ENCODE assay signal across 14 cellular contexts in genomic region chr3:36166477-36166876, GRCh38.
A peak's percentile ranks its signal among the peaks of the same experiment; 100 is the strongest.
DNase-seq lines count a peak whose midpoint lies in the region; ATAC-seq and TF ChIP-seq lines count a peak whose summit lies in the region.
"Had no signal": no experiment of that assay in that cellular context is flagged by ENCODE, and none has a peak within 500 bp of the region (broad histone marks: within the 10 kb centered on the region; RNA-seq: fewer than 3 reads in every experiment).

No MANE protein-coding gene starts in this region.

- H3K27ac Mint-ChIP-seq in Calu3 (ENCODE audit: unreplicated experiment) (no peak overlapping the region), natural killer cell (no peak overlapping the region)
- no peak overlapping the region for H3K27ac Mint-ChIP-seq in activated CD4-positive, alpha-beta T cell treated with anti-CD3 and anti-CD28 coated beads, Interleukin-2, amount 10 ng/mL, durations not matched to agents 7 days and 5 days
- H3K27ac Mint-ChIP-seq: CD4-positive, alpha-beta memory T cell; effector memory CD8-positive, alpha-beta T cell; stimulated activated naive CD8-positive, alpha-beta T cell treated with anti-CD3 and anti-CD28 coated beads, Interleukin-15, amount 100 ng/mL, for 72 hours had no signal

- POLR2A ChIA-PET in activated CD4-positive, alpha-beta T cell treated with anti-CD3 and anti-CD28 coated beads, Interleukin-2, amount 10 ng/mL, durations not matched to agents 7 days and 5 days (lab: Charles Lee): no interaction called here

- DNase-seq in Calu3 (peak; percentile 39), NCI-H460 (ENCODE audit: extremely low read depth, low read depth) (peak; percentile 4), choroid plexus epithelial cell (ENCODE audit: low read depth) (peak; percentile 21), kidney tubule cell (ENCODE audit: low spot score) (peak; percentile 94), natural killer cell (no peak), SK-N-DZ (ENCODE audit: low spot score) (no peak)
- no peak for DNase-seq in activated CD4-positive, alpha-beta T cell treated with anti-CD3 and anti-CD28 coated beads, Interleukin-2, amount 10 ng/mL, durations not matched to agents 7 days and 5 days
- DNase-seq: CD4-positive, alpha-beta memory T cell; effector memory CD8-positive, alpha-beta T cell; mucosa of descending colon; NCI-H2081; stimulated activated CD4-positive, alpha-beta T cell treated with anti-CD3 and anti-CD28 coated beads, Interleukin-4, amount 100 ng/mL, for 24 hours; stimulated activated naive CD8-positive, alpha-beta T cell treated with anti-CD3 and anti-CD28 coated beads, Interleukin-15, amount 100 ng/mL, for 72 hours had no signal

- no peak for TF ChIP-seq CTCF in Calu3 (IDR thresholded peaks at IDR 0.05; ENCODE audit: unreplicated experiment)
- TF ChIP-seq CTCF in choroid plexus epithelial cell (conservative IDR thresholded peaks at IDR 0.05; ENCODE audit: low read depth, low read length): no peak
- no peak for TF ChIP-seq CTCF in natural killer cell (IDR thresholded peaks at IDR 0.05)

- intact Hi-C loops in Calu3 (cut with micrococcal nuclease; ENCODE audit: unreplicated experiment) (no loop called here), natural killer cell (cut with micrococcal nuclease) (no loop called here)

- ATAC-seq in natural killer cell (no peak), GM18511 (IDR thresholded peaks at IDR 0.05; ENCODE audit: unreplicated experiment) (no peak)
- ATAC-seq: effector memory CD8-positive, alpha-beta T cell; mucosa of descending colon; stimulated activated naive CD8-positive, alpha-beta T cell treated with anti-CD3 and anti-CD28 coated beads, Interleukin-15, amount 100 ng/mL, for 72 hours had no signal

- CTCF ChIA-PET in Calu3 (lab: Charles Lee): interaction anchor here (0.5 kb wide), 1 partner anchor 99 kb away, joined by 5 read pairs; no protein-coding TSS in a partner anchor
- CTCF ChIA-PET in activated CD4-positive, alpha-beta T cell treated with anti-CD3 and anti-CD28 coated beads, Interleukin-2, amount 10 ng/mL, durations not matched to agents 7 days and 5 days (lab: Charles Lee): no interaction called here

- H3K4me1 Mint-ChIP-seq in Calu3 (ENCODE audit: low read depth, unreplicated experiment) (peaks cover 18% of the 10 kb centered on the region), natural killer cell (no peaks in the 10 kb centered on the region)
- no peaks in the 10 kb centered on the region for H3K4me1 Mint-ChIP-seq in activated CD4-positive, alpha-beta T cell treated with anti-CD3 and anti-CD28 coated beads, Interleukin-2, amount 10 ng/mL, durations not matched to agents 7 days and 5 days
- H3K4me1 Mint-ChIP-seq: CD4-positive, alpha-beta memory T cell; stimulated activated naive CD8-positive, alpha-beta T cell treated with anti-CD3 and anti-CD28 coated beads, Interleukin-15, amount 100 ng/mL, for 72 hours had no signal

- H3K4me3 Mint-ChIP-seq in Calu3 (ENCODE audit: low read depth, unreplicated experiment) (no peak overlapping the region), natural killer cell (no peak overlapping the region)
- H3K4me3 Mint-ChIP-seq in activated CD4-positive, alpha-beta T cell treated with anti-CD3 and anti-CD28 coated beads, Interleukin-2, amount 10 ng/mL, durations not matched to agents 7 days and 5 days: no peak overlapping the region
- H3K4me3 Mint-ChIP-seq: CD4-positive, alpha-beta memory T cell; effector memory CD8-positive, alpha-beta T cell; stimulated activated naive CD8-positive, alpha-beta T cell treated with anti-CD3 and anti-CD28 coated beads, Interleukin-15, amount 100 ng/mL, for 72 hours had no signal

- no peak overlapping the region for H3K4me3 ChIP-seq in choroid plexus epithelial cell (ENCODE audit: low read depth, low read length)
- H3K4me3 ChIP-seq: mucosa of descending colon had no signal

- no peaks in the 10 kb centered on the region for H3K36me3 Mint-ChIP-seq in Calu3 (ENCODE audit: insufficient read depth, unreplicated experiment)
- no peaks in the 10 kb centered on the region for H3K36me3 Mint-ChIP-seq in activated CD4-positive, alpha-beta T cell treated with anti-CD3 and anti-CD28 coated beads, Interleukin-2, amount 10 ng/mL, durations not matched to agents 7 days and 5 days (ENCODE audit: low read depth)
- H3K36me3 Mint-ChIP-seq in natural killer cell: no peaks in the 10 kb centered on the region
- H3K36me3 Mint-ChIP-seq: CD4-positive, alpha-beta memory T cell had no signal

- H3K9me3 Mint-ChIP-seq in Calu3 (ENCODE audit: low read depth, unreplicated experiment) (no peaks in the 10 kb centered on the region), natural killer cell (peaks cover 2 to 6% of the 10 kb centered on the region in 2 donors)
- no peaks in the 10 kb centered on the region for H3K9me3 Mint-ChIP-seq in activated CD4-positive, alpha-beta T cell treated with anti-CD3 and anti-CD28 coated beads, Interleukin-2, amount 10 ng/mL, durations not matched to agents 7 days and 5 days

- H3K27me3 Mint-ChIP-seq in Calu3 (ENCODE audit: unreplicated experiment) (no peaks in the 10 kb centered on the region), natural killer cell (ENCODE audit: low read depth in 2 of 2) (no peaks in the 10 kb centered on the region)
- H3K27me3 Mint-ChIP-seq in activated CD4-positive, alpha-beta T cell treated with anti-CD3 and anti-CD28 coated beads, Interleukin-2, amount 10 ng/mL, durations not matched to agents 7 days and 5 days: no peaks in the 10 kb centered on the region
- H3K27me3 Mint-ChIP-seq: CD4-positive, alpha-beta memory T cell; effector memory CD8-positive, alpha-beta T cell; stimulated activated naive CD8-positive, alpha-beta T cell treated with anti-CD3 and anti-CD28 coated beads, Interleukin-15, amount 100 ng/mL, for 72 hours had no signal

- BruUV-seq in Calu3 (replicated peaks; lab: Mats Ljungman, UMichigan): no TSS peak

Comparison
In these comparisons a context has a peak if more than half of its experiments do, and no peak if none do; other contexts are left out.
1. DNase-seq: peak in Calu3 (single experiment), NCI-H460 (single experiment), choroid plexus epithelial cell (single experiment) and kidney tubule cell (single experiment); none in activated CD4-positive, alpha-beta T cell treated with anti-CD3 and anti-CD28 coated beads, Interleukin-2, amount 10 ng/mL, durations not matched to agents 7 days and 5 days (single experiment), natural killer cell (single experiment) and SK-N-DZ (single experiment).